In genomic region chr11:8019671-8020597, GRCh38 we compare ENCODE assay signal across 8 cellular contexts. TPM values are rescaled to one million over a fixed set of nuclear protein-coding genes. Genes with fewer than 3 reads are reported as not detected.
DNase-seq lines count a peak whose midpoint lies in the region; ATAC-seq, FAIRE-seq and TF ChIP-seq lines count a peak whose summit lies in the region.

No MANE protein-coding gene starts in this region.

- TF ChIP-seq CTCF in A549 (IDR thresholded peaks at IDR 0.05) (no peak), HFFc6 (IDR thresholded peaks at IDR 0.05) (no peak), fibroblast of lung (conservative IDR thresholded peaks at IDR 0.05 in 1 of 2, IDR thresholded peaks at IDR 0.05 in 1 of 2; ENCODE audit: low read depth in 1 of 2, low read length in 2 of 2) (no peak), natural killer cell (IDR thresholded peaks at IDR 0.05) (no peak), upper lobe of left lung (IDR thresholded peaks at IDR 0.05) (no peak)

- peaks cover 35% of the 10 kb centered on the region for H3K4me1 Mint-ChIP-seq in HFFc6 (ENCODE audit: low read depth)
- peaks cover 14% of the 10 kb centered on the region for H3K4me1 Mint-ChIP-seq in activated T-cell treated with anti-CD3 and anti-CD28 coated beads, Interleukin-2, amount 50 U/mL, for 24 hours (ENCODE audit: low read depth)
- peaks cover 8 to 15% of the 10 kb centered on the region in 2 donors for H3K4me1 Mint-ChIP-seq in natural killer cell

- no peak for TF ChIP-seq EP300 in A549 (IDR thresholded peaks at IDR 0.05)
- no peak for TF ChIP-seq EP300 in upper lobe of left lung (IDR thresholded peaks at IDR 0.05)

- no peaks in the 10 kb centered on the region for H3K9me3 ChIP-seq in A549
- no peaks in the 10 kb centered on the region for H3K9me3 ChIP-seq in fibroblast of lung (ENCODE audit: control insufficient read depth, insufficient read depth, low read depth, low read length)
- no peaks in the 10 kb centered on the region for H3K9me3 ChIP-seq in upper lobe of left lung

- H3K36me3 ChIP-seq in fibroblast of lung (ENCODE audit: control insufficient read depth, insufficient read depth, low read length) (no peaks in the 10 kb centered on the region), upper lobe of left lung (no peaks in the 10 kb centered on the region)

- CTCF ChIA-PET in A549 (lab: Yijun Ruan, JAX), result interaction anchor here (0.7 to 8.5 kb wide), 6 partner anchors 10 to 79 kb away, joined by 3 to 112 read pairs (median 24); partner anchors contain the start of gene TUB

- WGBS in A549 (ENCODE audit: missing lambda C conversion rate), result 24% methylated on average over 25 of the region's 59 CpGs
- 11 to 24% methylated on average over 17 to 41 of the region's 59 CpGs for WGBS in upper lobe of left lung, 2 donors

- H3K27ac ChIP-seq in A549, result peak overlapping the region in 1 of 2 experiments; percentile 71; a peak in 3 of 6 replicates
- peak overlapping the region; percentile 62 for H3K27ac ChIP-seq in fibroblast of lung (ENCODE audit: insufficient read depth, low read length)
- peak overlapping the region in 2 of 4 donors; percentile 11 to 77 for H3K27ac ChIP-seq in upper lobe of left lung

- H3K4me3 Mint-ChIP-seq in HFFc6 (peak overlapping the region; percentile 87), natural killer cell (peak overlapping the region; percentile 77)
- peak overlapping the region; percentile 69 for H3K4me3 Mint-ChIP-seq in activated T-cell treated with anti-CD3 and anti-CD28 coated beads, Interleukin-2, amount 50 U/mL, for 24 hours

- H3K4me2 ChIP-seq in A549, result peak overlapping the region; percentile 100
- peak overlapping the region; percentile 82 for H3K4me2 ChIP-seq in fibroblast of lung (ENCODE audit: extremely low read depth, insufficient read depth, low read length)

- H2AFZ ChIP-seq in fibroblast of lung (ENCODE audit: low read length), result peak overlapping the region; percentile 3

- no peak for FAIRE-seq in A549 (lab: Jason Lieb, UNC)

- H3K27ac Mint-ChIP-seq in HFFc6 (peak overlapping the region; percentile 64), natural killer cell (peak overlapping the region; percentile 1 to 60)
- peak overlapping the region; percentile 2 for H3K27ac Mint-ChIP-seq in activated T-cell treated with anti-CD3 and anti-CD28 coated beads, Interleukin-2, amount 50 U/mL, for 24 hours

- H4K20me1 ChIP-seq in fibroblast of lung (ENCODE audit: control insufficient read depth, extremely low read depth, insufficient read depth, low read length), result no peaks in the 10 kb centered on the region

- in situ Hi-C loops in KBM-7 (cut with MboI; ENCODE audit: low pct_unique_long_range_greater_than_20kb, low sequenced_read_pairs), result no loop called here

- H3K9ac ChIP-seq in fibroblast of lung (ENCODE audit: insufficient read depth, low read length), result peak overlapping the region; percentile 92

- peak overlapping the region; percentile 61 for H3K4me3 ChIP-seq in A549
- peak overlapping the region; percentile 66 to 78 (median 71) for H3K4me3 ChIP-seq in fibroblast of lung (replicated peaks in 1 of 4; ENCODE audit: control extremely low read depth in 1 of 4, insufficient read depth in 1 of 4, low read depth in 3 of 4, low read length in 4 of 4)
- H3K4me3 ChIP-seq in upper lobe of left lung, result peak overlapping the region; percentile 31 to 59 (median 53)

- ATAC-seq in A549 (peak; percentile 31 to 55; a peak in 5 of 6 replicates), natural killer cell (peak in 2 of 3 donors; percentile 36 to 52), upper lobe of left lung (ENCODE audit: low FRiP score in 2 of 2) (peak in 1 of 2 donors; percentile 76), GM18907 (IDR thresholded peaks at IDR 0.05; ENCODE audit: unreplicated experiment) (no peak)

- DNase-seq in A549 (ENCODE audit: low read depth in 1 of 2, low spot score in 1 of 2), result peak in 1 of 2 experiments; percentile 28
- peak; percentile 28 for DNase-seq in HFFc6
- DNase-seq in activated T-cell treated with anti-CD3 and anti-CD28 coated beads, Interleukin-2, amount 50 U/mL, for 24 hours, result peak; percentile 56
- DNase-seq in fibroblast of lung (ENCODE audit: low read depth in 2 of 2), result peak in 1 of 2 donors; percentile 37
- DNase-seq in natural killer cell, result no peak
- DNase-seq in upper lobe of left lung, result peak in 1 of 2 donors; percentile 88
- DNase-seq in KBM-7, result no peak

- H3K4me1 ChIP-seq in A549 (no peaks in the 10 kb centered on the region; the same call in 2 of the 3 replicates), fibroblast of lung (ENCODE audit: control insufficient read depth, extremely low read depth, insufficient read depth, low read length) (peaks cover 21% of the 10 kb centered on the region), upper lobe of left lung (peaks cover 13 to 23% (median 20%) of the 10 kb centered on the region in 4 donors)

- no peak for TF ChIP-seq RAD21 in A549 (conservative IDR thresholded peaks at IDR 0.05 in 1 of 2, IDR thresholded peaks at IDR 0.05 in 1 of 2)

- H3K27me3 ChIP-seq in fibroblast of lung (ENCODE audit: control insufficient read depth, insufficient read depth, low read length), result no peaks in the 10 kb centered on the region
- peaks cover 0 to 26% (median 20%) of the 10 kb centered on the region in 4 donors for H3K27me3 ChIP-seq in upper lobe of left lung

- H3K9me3 Mint-ChIP-seq in HFFc6 (no peaks in the 10 kb centered on the region), natural killer cell (no peaks in the 10 kb centered on the region)
- H3K9me3 Mint-ChIP-seq in activated T-cell treated with anti-CD3 and anti-CD28 coated beads, Interleukin-2, amount 50 U/mL, for 24 hours, result no peaks in the 10 kb centered on the region

- TF ChIP-seq POLR2A in A549 (IDR thresholded peaks at IDR 0.05; ENCODE audit: low read length), result no peak
- no peak for TF ChIP-seq POLR2A in upper lobe of left lung (IDR thresholded peaks at IDR 0.05)

- no peaks in the 10 kb centered on the region for H3K79me2 ChIP-seq in fibroblast of lung (ENCODE audit: control insufficient read depth, insufficient read depth, low read length)

- H3K27me3 Mint-ChIP-seq in HFFc6 (ENCODE audit: insufficient read depth) (no peaks in the 10 kb centered on the region; the same call in none of the 2 replicates), natural killer cell (ENCODE audit: low read depth in 2 of 2) (peaks cover 37 to 44% of the 10 kb centered on the region in 2 donors)
- peaks cover 36% of the 10 kb centered on the region for H3K27me3 Mint-ChIP-seq in activated T-cell treated with anti-CD3 and anti-CD28 coated beads, Interleukin-2, amount 50 U/mL, for 24 hours

- H3K36me3 Mint-ChIP-seq in HFFc6 (ENCODE audit: low read depth), result no peaks in the 10 kb centered on the region
- no peaks in the 10 kb centered on the region for H3K36me3 Mint-ChIP-seq in activated T-cell treated with anti-CD3 and anti-CD28 coated beads, Interleukin-2, amount 50 U/mL, for 24 hours (ENCODE audit: low read depth)
- no peaks in the 10 kb centered on the region for H3K36me3 Mint-ChIP-seq in natural killer cell

- intact Hi-C loops in natural killer cell (cut with micrococcal nuclease), result no loop called here

- POLR2A ChIA-PET in A549 (lab: Yijun Ruan, JAX), result interaction anchor here (0.5 kb wide), 1 partner anchor 1344 kb away, joined by 3 read pairs; no protein-coding TSS in a partner anchor

TF ChIP-seq in A549, 52 proteins besides CTCF, POLR2A, EP300 and RAD21:
- peak; percentile 97 for TF ChIP-seq CBX8 (IDR thresholded peaks at IDR 0.05)
- no peak for TF ChIP-seq KDM5A (IDR thresholded peaks at IDR 0.05)
- no peak for TF ChIP-seq CHD2 (IDR thresholded peaks at IDR 0.05; ENCODE audit: low read length, partially characterized antibody)
- peak; percentile 98 for TF ChIP-seq RNF2 (IDR thresholded peaks at IDR 0.05; ENCODE audit: borderline replicate concordance, low read depth)

RNA-seq across cellular contexts. Expression of gene EIF3F, which starts 32.8 kb away (rescaled TPM):
- polyA plus RNA-seq in A549 (2011; rRNA removed) (119 and 191 TPM in 2 replicates), A549 (2017; fragmentation: RNase III; extraction: RNeasy Plus Mini Kit Qiagen cat#74134 plus additional on column Dnase treatment) (274 to 293 TPM (median 278 TPM) in 3 replicates), fibroblast of lung (323 and 345 TPM in 2 replicates)
- polyA plus RNA-seq in A549 (2012; cell fraction: cytosol; rRNA removed), result 241 and 404 TPM in 2 replicates
- 467 and 1,021 TPM in 2 replicates for polyA plus RNA-seq in A549 (2012; cell fraction: nucleus; rRNA removed)
- polyA minus RNA-seq in A549 (2011; rRNA and poly(A)+ RNA removed), result 283 and 286 TPM in 2 replicates
- total RNA-seq in HFFc6 (2021; fragmentation: NEBNext Ultra II Directional; extraction: Animal tissue kit (Norgen Biotek cat#: 25700)), result 100 to 1,000 TPM; 312 to 407 (median 344) TPM
- total RNA-seq in fibroblast of lung (291 and 303 TPM in 2 replicates), natural killer cell (100 to 1,000 TPM; 232 to 250 (median 247) TPM), upper lobe of left lung (100 to 1,000 TPM; 135 to 321 (median 235) TPM)
- polyA plus RNA-seq in fibroblast of lung (2012), result 445 and 471 TPM in 2 replicates
- 289 and 384 TPM in 2 replicates for polyA minus RNA-seq in fibroblast of lung (ENCODE audit: low replicate concordance)

RNA-seq across cellular contexts. Expression of gene NLRP10, which starts 54.7 kb away (rescaled TPM):
- not detected in 2 replicates for polyA plus RNA-seq in A549 (2011; rRNA removed)
- not detected in 2 replicates for polyA plus RNA-seq in A549 (2012; cell fraction: cytosol; rRNA removed)
- polyA plus RNA-seq in A549 (2012; cell fraction: nucleus; rRNA removed), result not detected in 2 replicates
- not detected in 3 replicates for polyA plus RNA-seq in A549 (2017; fragmentation: RNase III; extraction: RNeasy Plus Mini Kit Qiagen cat#74134 plus additional on column Dnase treatment)
- polyA minus RNA-seq in A549 (2011; rRNA and poly(A)+ RNA removed), result not detected in 2 replicates
- 10 to 100 TPM in 2 of 6 experiments, 1 to 10 TPM in 4; 5.9 to 23.8 (median 7.5) TPM for total RNA-seq in HFFc6 (2021; fragmentation: NEBNext Ultra II Directional; extraction: Animal tissue kit (Norgen Biotek cat#: 25700))
- total RNA-seq in fibroblast of lung, result 0.26 and 9.6 TPM in 2 replicates
- polyA plus RNA-seq in fibroblast of lung, result 2.2 and 4.8 TPM in 2 replicates
- 1.1 and 3.3 TPM in 2 replicates for polyA plus RNA-seq in fibroblast of lung (2012)
- polyA minus RNA-seq in fibroblast of lung (ENCODE audit: low replicate concordance), result 7.9 and 22.8 TPM in 2 replicates
- not detected for total RNA-seq in natural killer cell
- total RNA-seq in upper lobe of left lung, result not detected

Comparison
In these comparisons a context has a peak if more than half of its experiments do, and no peak if none do; other contexts are left out.
1. DNase-seq: peak in HFFc6 (single experiment) and activated T-cell treated with anti-CD3 and anti-CD28 coated beads, Interleukin-2, amount 50 U/mL, for 24 hours (single experiment); none in natural killer cell (single experiment) and KBM-7 (single experiment).
2. H3K27ac Mint-ChIP-seq: peak in every context shown above with its lines; median percentile 64 in HFFc6; 30 in natural killer cell; 2 in activated T-cell treated with anti-CD3 and anti-CD28 coated beads, Interleukin-2, amount 50 U/mL, for 24 hours.
3. Peak in every context shown above with its lines, with median percentiles within 50 percentile points of each other: H3K4me3 ChIP-seq and H3K4me3 Mint-ChIP-seq.